26 cellular contexts compared by ENCODE assay signal in the genomic region with DNA sequence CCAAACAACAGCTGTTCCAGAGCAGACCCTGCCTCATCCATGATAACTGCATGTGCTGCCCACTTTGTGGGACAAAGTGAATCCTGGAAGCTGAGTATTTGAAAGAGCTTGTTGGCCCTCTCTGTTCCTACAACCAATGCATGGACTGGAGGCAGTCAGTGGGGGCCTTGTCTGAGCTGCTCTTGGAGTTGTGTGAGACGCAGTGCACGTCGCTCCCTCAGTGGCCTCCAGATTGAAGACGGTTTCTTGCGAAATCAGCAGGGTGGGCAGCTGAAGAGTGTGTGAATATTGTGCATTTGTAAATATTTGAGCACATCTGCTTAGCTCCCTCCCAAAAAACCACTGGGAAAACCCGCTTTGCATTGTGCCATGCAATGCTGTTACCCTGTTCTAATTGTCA.
"Had no signal": no experiment of that assay in that cellular context is flagged by ENCODE, and none has a peak within 500 bp of the region (broad histone marks: within the 10 kb centered on the region; RNA-seq: fewer than 3 reads in every experiment).

No MANE protein-coding gene starts in this region.

- H3K4me3 ChIP-seq: MG63, PC-9 had no signal

- ATAC-seq: activated naive CD4-positive, alpha-beta T cell treated with anti-CD3 and anti-CD28 coated beads, Interleukin-2, amount 50 U/mL, for 72 hours; activated naive CD8-positive, alpha-beta T cell treated with anti-CD3 and anti-CD28 coated beads, Interleukin-2, amount 50 U/mL, for 24 hours; activated T-cell treated with anti-CD3 and anti-CD28 coated beads, Interleukin-2, amount 50 U/mL, for 4 hours; T-helper 17 cell had no signal

- FAIRE-seq: astrocyte, TTC549 had no signal

- DNase-seq: activated B cell treated with CpG ODN at 0.5 μM for 24 hours; activated CD4-positive, alpha-beta memory T cell treated with anti-CD3 and anti-CD28 coated beads for 36 hours; activated CD4-positive, alpha-beta T cell treated with anti-CD3 and anti-CD28 coated beads for 1 hour; activated CD4-positive, alpha-beta T cell treated with anti-CD3 and anti-CD28 coated beads, Interleukin-2, amount 10 ng/mL, durations not matched to agents 7 days and 5 days; activated CD8-positive, alpha-beta memory T cell treated with anti-CD3 and anti-CD28 coated beads for 24 hours; activated effector memory CD4-positive, alpha-beta T cell treated with anti-CD3 and anti-CD28 coated beads, Interleukin-2, amount 50 U/mL, for 16 hours; activated naive CD4-positive, alpha-beta T cell treated with Interleukin-2 at 50 U/mL for 16 hours; activated naive CD8-positive, alpha-beta T cell treated with anti-CD3 and anti-CD28 coated beads, Interleukin-2, amount 50 U/mL, for 24 hours; activated T-cell treated with anti-CD3 and anti-CD28 coated beads, Interleukin-2, amount 50 U/mL, for 4 hours; amygdala; MG63; NCI-H1092 treated with DMSO at 0.1 percent for 48 hours; NCI-H1417 treated with DMSO at 0.1 percent for 48 hours; NCI-H1694 treated with DMSO at 0.1 percent for 48 hours; NCI-H2081; NCI-H446; NCI-H524; PC-9; SHP77 treated with DMSO at 0.1 percent for 48 hours; T-helper 17 cell; T-helper 9 cell had no signal

- H3K27me3 ChIP-seq: MG63 had no signal

- H3K27ac ChIP-seq: KMS-11, PC-9 had no signal

- H3K27ac Mint-ChIP-seq: activated B cell treated with CpG ODN at 0.5 μM for 24 hours; activated CD4-positive, alpha-beta memory T cell treated with anti-CD3 and anti-CD28 coated beads for 36 hours; activated CD4-positive, alpha-beta T cell treated with anti-CD3 and anti-CD28 coated beads, Interleukin-2, amount 10 ng/mL, durations not matched to agents 7 days and 5 days; activated naive CD4-positive, alpha-beta T cell treated with anti-CD3 and anti-CD28 coated beads, Interleukin-2, amount 50 U/mL, for 72 hours; activated naive CD8-positive, alpha-beta T cell treated with anti-CD3 and anti-CD28 coated beads, Interleukin-2, amount 50 U/mL, for 24 hours; brain; T-helper 17 cell had no signal

- H3K9me3 Mint-ChIP-seq: activated B cell treated with CpG ODN at 0.5 μM for 24 hours; activated CD4-positive, alpha-beta memory T cell treated with anti-CD3 and anti-CD28 coated beads for 36 hours; activated CD4-positive, alpha-beta T cell treated with anti-CD3 and anti-CD28 coated beads, Interleukin-2, amount 10 ng/mL, durations not matched to agents 7 days and 5 days; activated T-cell treated with anti-CD3 and anti-CD28 coated beads, Interleukin-2, amount 50 U/mL, for 4 hours had no signal

- H3K36me3 Mint-ChIP-seq: activated CD4-positive, alpha-beta memory T cell treated with anti-CD3 and anti-CD28 coated beads for 36 hours; activated naive CD4-positive, alpha-beta T cell treated with anti-CD3 and anti-CD28 coated beads, Interleukin-2, amount 50 U/mL, for 72 hours; brain had no signal

- H2AFZ ChIP-seq: PC-9 had no signal

- H3K4me2 ChIP-seq: KMS-11, PC-9 had no signal

- H3K36me3 ChIP-seq: MG63 had no signal

- H3K4me1 Mint-ChIP-seq: activated B cell treated with CpG ODN at 0.5 μM for 24 hours; activated CD4-positive, alpha-beta T cell treated with anti-CD3 and anti-CD28 coated beads, Interleukin-2, amount 10 ng/mL, durations not matched to agents 7 days and 5 days; activated naive CD8-positive, alpha-beta T cell treated with anti-CD3 and anti-CD28 coated beads, Interleukin-2, amount 50 U/mL, for 24 hours; T-helper 17 cell had no signal

- H3K9ac ChIP-seq: KMS-11 had no signal

- H3K4me3 Mint-ChIP-seq: activated B cell treated with CpG ODN at 0.5 μM for 24 hours; activated CD4-positive, alpha-beta memory T cell treated with anti-CD3 and anti-CD28 coated beads for 36 hours; activated CD4-positive, alpha-beta T cell treated with anti-CD3 and anti-CD28 coated beads, Interleukin-2, amount 10 ng/mL, durations not matched to agents 7 days and 5 days; activated naive CD8-positive, alpha-beta T cell treated with anti-CD3 and anti-CD28 coated beads, Interleukin-2, amount 50 U/mL, for 24 hours; activated T-cell treated with anti-CD3 and anti-CD28 coated beads, Interleukin-2, amount 50 U/mL, for 4 hours; brain; T-helper 17 cell had no signal

- H3K9me3 ChIP-seq: MG63 had no signal
